In genomic region chr3:128366652-128367051, GRCh38 we compare ENCODE assay signal across 13 cellular contexts.
DNase-seq lines count a peak whose midpoint lies in the region; ATAC-seq and TF ChIP-seq lines count a peak whose summit lies in the region.
"Had no signal": no experiment of that assay in that cellular context is flagged by ENCODE, and none has a peak within 500 bp of the region (broad histone marks: within the 10 kb centered on the region; RNA-seq: fewer than 3 reads in every experiment).

No MANE protein-coding gene starts in this region.

- intact Hi-C loops in heart right ventricle (cut with DNase I) (no loop called here), cardiac septum (cut with DNase I) (loop anchor here (2.0 to 5.0 kb wide), 3 partner anchors 18 to 69 kb away; no protein-coding TSS in a partner anchor), gastrocnemius medialis (cut with DNase I; ENCODE audit: low total_unique reads) (no loop called here)

- WGBS in heart right ventricle, 2 donors = 64 to 69% methylated on average over 5 of the region's 5 CpGs

- no peak for TF ChIP-seq POLR2A in gastrocnemius medialis (IDR thresholded peaks at IDR 0.05)

- no peak overlapping the region for H3K27ac Mint-ChIP-seq in activated T-helper 17 cell treated with anti-CD3 and anti-CD28 coated beads, Interleukin-2, amount 50 U/mL, for 72 hours
- H3K27ac Mint-ChIP-seq: GM23338 had no signal

- ATAC-seq in heart right ventricle (no peak), gastrocnemius medialis (no peak)
- peak; percentile 39 for ATAC-seq in activated T-helper 17 cell treated with anti-CD3 and anti-CD28 coated beads, Interleukin-2, amount 50 U/mL, for 72 hours (replicated peaks)
- ATAC-seq: GM23338 had no signal

- H3K36me3 Mint-ChIP-seq in activated T-helper 17 cell treated with anti-CD3 and anti-CD28 coated beads, Interleukin-2, amount 50 U/mL, for 72 hours (ENCODE audit: low read depth) = no peaks in the 10 kb centered on the region

- no peaks in the 10 kb centered on the region for H3K9me3 Mint-ChIP-seq in activated T-helper 17 cell treated with anti-CD3 and anti-CD28 coated beads, Interleukin-2, amount 50 U/mL, for 72 hours
- H3K9me3 Mint-ChIP-seq: GM23338 had no signal

- H3K36me3 ChIP-seq in heart right ventricle (peaks cover 0 to 11% (median 0%) of the 10 kb centered on the region in 9 donors), gastrocnemius medialis (no peaks in the 10 kb centered on the region)

- H3K4me1 ChIP-seq in heart right ventricle = peaks cover 20 to 88% (median 71%) of the 10 kb centered on the region in 9 donors
- H3K4me1 ChIP-seq in gastrocnemius medialis = peaks cover 57 to 71% of the 10 kb centered on the region in 2 donors

- H3K27ac ChIP-seq in heart right ventricle (peak overlapping the region in 9 of 10 donors; percentile 50 to 82 (median 73)), gastrocnemius medialis (peak overlapping the region; percentile 63 to 85 (median 73))

- peaks cover 5% of the 10 kb centered on the region for H3K4me1 Mint-ChIP-seq in activated T-helper 17 cell treated with anti-CD3 and anti-CD28 coated beads, Interleukin-2, amount 50 U/mL, for 72 hours

- H3K9me3 ChIP-seq in heart right ventricle (no peaks in the 10 kb centered on the region), gastrocnemius medialis (no peaks in the 10 kb centered on the region)

- DNase-seq in heart right ventricle (no peak), cardiac septum (ENCODE audit: low spot score) (no peak), ELR (ENCODE audit: low read depth) (peak; percentile 47), gastrocnemius medialis (no peak), middle frontal gyrus (ENCODE audit: extremely low spot score, low spot score) (no peak)
- DNase-seq in activated CD4-positive, alpha-beta T cell treated with anti-CD3 and anti-CD28 coated beads, Interleukin-2, amount 50 U/mL, for 48 hours = no peak
- DNase-seq: IMR-90; NCI-H187; NCI-H526 treated with DMSO at 0.1 percent for 48 hours; NK-92 treated with Interleukin-12 subunit alpha and Interleukin-12 subunit beta, amount 100 ng/mL, for 24 hours; SIG-M5 had no signal

- H3K4me3 Mint-ChIP-seq in activated T-helper 17 cell treated with anti-CD3 and anti-CD28 coated beads, Interleukin-2, amount 50 U/mL, for 72 hours = no peak overlapping the region
- H3K4me3 Mint-ChIP-seq: GM23338 had no signal

- in situ Hi-C loops in gastrocnemius medialis (cut with MboI; ENCODE audit: low sequenced_read_pairs in 4 of 4) = no loop called here

- H3K4me3 ChIP-seq in heart right ventricle = no peak overlapping the region
- H3K4me3 ChIP-seq in gastrocnemius medialis = no peak overlapping the region
- H3K4me3 ChIP-seq: GM23338 had no signal

- H3K27me3 ChIP-seq in heart right ventricle (no peaks in the 10 kb centered on the region), gastrocnemius medialis (no peaks in the 10 kb centered on the region)

- H3K27me3 Mint-ChIP-seq in activated T-helper 17 cell treated with anti-CD3 and anti-CD28 coated beads, Interleukin-2, amount 50 U/mL, for 72 hours = no peaks in the 10 kb centered on the region

- TF ChIP-seq CTCF in heart right ventricle (IDR thresholded peaks at IDR 0.05) (no peak), gastrocnemius medialis (IDR thresholded peaks at IDR 0.05 in 4 of 5, conservative IDR thresholded peaks at IDR 0.05 in 1 of 5) (no peak)
